15 cellular contexts compared by ENCODE assay signal in genomic region chr15:56736881-56737707, GRCh38. TPM values are rescaled to one million over a fixed set of nuclear protein-coding genes. Genes with fewer than 3 reads are reported as not detected.
DNase-seq lines count a peak whose midpoint lies in the region; ATAC-seq and TF ChIP-seq lines count a peak whose summit lies in the region.
"Had no signal": no experiment of that assay in that cellular context is flagged by ENCODE, and none has a peak within 500 bp of the region (broad histone marks: within the 10 kb centered on the region; RNA-seq: fewer than 3 reads in every experiment).

No MANE protein-coding gene starts in this region.

- no peak for TF ChIP-seq EP300 in sigmoid colon (IDR thresholded peaks at IDR 0.05)

- no peaks in the 10 kb centered on the region for H3K27me3 ChIP-seq in sigmoid colon
- H3K27me3 ChIP-seq: adrenal gland, cardiac muscle cell, heart left ventricle, neural progenitor cell had no signal

- intact Hi-C loops in sigmoid colon (cut with DNase I): no loop called here

- in situ Hi-C loops in SK-MEL-5 (cut with HindIII; ENCODE audit: low pct_unique_long_range_greater_than_20kb, low sequenced_read_pairs): no loop called here

- ATAC-seq in HG03039 (IDR thresholded peaks at IDR 0.05; ENCODE audit: unreplicated experiment): no peak
- ATAC-seq: heart left ventricle had no signal

- H3K27ac ChIP-seq in sigmoid colon: peak overlapping the region; percentile 27 to 70 (median 55)
- H3K27ac ChIP-seq: cardiac muscle cell, neural progenitor cell had no signal

- TF ChIP-seq POLR2A in sigmoid colon (IDR thresholded peaks at IDR 0.05) (no peak), erythroblast (IDR thresholded peaks at IDR 0.05; ENCODE audit: low read length) (no peak)

- H3K4me3 ChIP-seq in fibroblast of pulmonary artery (replicated peaks; ENCODE audit: low read depth, low read length) (no peak overlapping the region), sigmoid colon (no peak overlapping the region)
- H3K4me3 ChIP-seq: adrenal gland, cardiac muscle cell, heart left ventricle, neural progenitor cell had no signal

- H3K9me3 ChIP-seq in sigmoid colon: no peaks in the 10 kb centered on the region
- H3K9me3 ChIP-seq: adrenal gland had no signal

- DNase-seq in ELR (ENCODE audit: low read depth): peak; percentile 19
- peak; percentile 99 for DNase-seq in SK-MEL-5 (ENCODE audit: low read depth, low spot score)
- DNase-seq in fibroblast of pulmonary artery (ENCODE audit: low read depth): peak; percentile 57
- no peak for DNase-seq in sigmoid colon
- no peak for DNase-seq in AG20443 (ENCODE audit: low spot score)
- DNase-seq in erythroblast (lab: John Stamatoyannopoulos, UW): no peak
- DNase-seq in DMS 273 treated with DMSO at 0.1 percent for 48 hours (lab: John Stamatoyannopoulos, UW): no peak
- DNase-seq: activated effector memory CD4-positive, alpha-beta T cell treated with anti-CD3 and anti-CD28 coated beads, Interleukin-2, amount 50 U/mL, for 16 hours; heart left ventricle; Kasumi-1; NCI-H1417 had no signal

- H3K36me3 ChIP-seq in sigmoid colon: no peaks in the 10 kb centered on the region
- H3K36me3 ChIP-seq: adrenal gland, cardiac muscle cell, heart left ventricle, neural progenitor cell had no signal

- TF ChIP-seq CTCF in fibroblast of pulmonary artery (IDR thresholded peaks at IDR 0.05; ENCODE audit: low read length, missing control alignments) (no peak), sigmoid colon (IDR thresholded peaks at IDR 0.05) (no peak)

- 39 to 56% methylated on average over 5 of the region's 5 CpGs for WGBS in sigmoid colon, 2 donors

- H3K4me1 ChIP-seq in sigmoid colon: peaks cover 0 to 36% (median 26%) of the 10 kb centered on the region in 4 donors
- H3K4me1 ChIP-seq: neural progenitor cell had no signal

RNA-seq across cellular contexts. Expression of gene ZNF280D, which starts 3.8 kb away (rescaled TPM):
- 20.2 and 25.3 TPM in 2 replicates for total RNA-seq in SK-MEL-5 (2014; rRNA removed; shearing (Covaris generic))
- 4.8 and 8.0 TPM in 2 replicates for polyA plus RNA-seq in SK-MEL-5 (2015; cell fraction: cytosol; rRNA removed)
- 32.0 and 35.0 TPM in 2 replicates for polyA plus RNA-seq in SK-MEL-5 (2015; cell fraction: nucleus; rRNA removed)
- 10 to 100 TPM; 53.6 to 75.3 (median 67.2) TPM for total RNA-seq in sigmoid colon
- polyA plus RNA-seq in sigmoid colon: 10 to 100 TPM in 2 of 3 donors, 1 to 10 TPM in 1; 5.8 to 12.0 (median 10.1) TPM

Comparison
In these comparisons a context has a peak if more than half of its experiments do, and no peak if none do; other contexts are left out.
1. DNase-seq: peak in ELR (single experiment), SK-MEL-5 (single experiment) and fibroblast of pulmonary artery (single experiment); none in sigmoid colon (single experiment), AG20443 (single experiment), erythroblast (0 of 2) and DMS 273 treated with DMSO at 0.1 percent for 48 hours (single experiment).